Comparison of ENCODE assay signal across 30 cellular contexts in the genomic region with DNA sequence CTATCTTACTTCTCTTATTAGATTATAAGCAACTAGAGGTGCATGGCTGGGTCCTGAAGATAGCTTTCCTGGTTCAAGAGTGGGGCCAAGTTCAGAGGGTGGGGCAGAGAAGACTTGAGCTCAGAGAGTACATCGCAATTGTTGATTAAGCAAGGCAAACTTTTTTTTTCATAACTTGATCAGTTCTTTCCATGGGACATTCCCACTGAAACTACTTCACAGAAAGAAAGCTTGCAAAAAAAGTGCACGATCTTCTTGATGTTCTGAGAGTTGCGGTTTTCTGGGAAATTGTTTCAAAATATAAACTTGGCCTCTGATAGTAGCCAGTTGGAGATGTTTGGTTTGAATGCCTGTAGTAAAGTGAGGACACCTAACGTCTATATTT.
"Had no signal": no experiment of that assay in that cellular context is flagged by ENCODE, and none has a peak within 500 bp of the region (broad histone marks: within the 10 kb centered on the region; RNA-seq: fewer than 3 reads in every experiment).

No MANE protein-coding gene starts in this region.

- H3K27me3 Mint-ChIP-seq: activated CD4-positive, alpha-beta memory T cell treated with anti-CD3 and anti-CD28 coated beads for 36 hours; activated CD4-positive, alpha-beta T cell treated with anti-CD3 and anti-CD28 coated beads for 36 hours; activated CD8-positive, alpha-beta memory T cell treated with anti-CD3 and anti-CD28 coated beads, Interleukin-2, amount 10 ng/mL, durations not matched to agents 7 days and 5 days; central memory CD8-positive, alpha-beta T cell; dendritic cell treated with granulocyte-macrophage colony-stimulating factor and Interleukin-4, amounts not matched to agents 40 ng/mL and 50 ng/mL, for 4 days; T-helper 17 cell had no signal

- H3K27ac Mint-ChIP-seq: activated CD4-positive, alpha-beta memory T cell treated with anti-CD3 and anti-CD28 coated beads for 36 hours; activated CD4-positive, alpha-beta T cell treated with anti-CD3 and anti-CD28 coated beads for 36 hours; activated CD4-positive, alpha-beta T cell treated with anti-CD3 and anti-CD28 coated beads, Interleukin-2, amount 10 ng/mL, durations not matched to agents 24 days and 14 days; activated CD8-positive, alpha-beta memory T cell treated with anti-CD3 and anti-CD28 coated beads, Interleukin-2, amount 10 ng/mL, durations not matched to agents 7 days and 5 days; activated CD8-positive, alpha-beta T cell treated with anti-CD3 and anti-CD28 coated beads, Interleukin-2, amount 10 ng/mL, durations not matched to agents 7 days and 5 days; activated naive CD4-positive, alpha-beta T cell treated with anti-CD3 and anti-CD28 coated beads, Interleukin-2, amount 10 ng/mL, durations not matched to agents 7 days and 5 days; activated naive CD8-positive, alpha-beta T cell treated with anti-CD3 and anti-CD28 coated beads, Interleukin-2, amount 10 ng/mL, durations not matched to agents 7 days and 5 days; activated T-helper 1 cell treated with anti-CD3 and anti-CD28 coated beads, Interleukin-12 subunit alpha, Interleukin-12 subunit beta, Interleukin-2, Interleukin-4 antibody, amounts not matched to agents 30 ng/mL and 10 ng/mL and 1 ng/mL, durations not matched to agents 14 hours and 24 hours and 36 hours; dendritic cell treated with granulocyte-macrophage colony-stimulating factor and Interleukin-4, amounts not matched to agents 40 ng/mL and 50 ng/mL, for 4 days; endodermal cell had no signal

- H3K4me3 ChIP-seq: coronary artery, dorsolateral prefrontal cortex had no signal

- DNase-seq: activated CD4-positive, alpha-beta memory T cell treated with anti-CD3 and anti-CD28 coated beads for 36 hours; activated CD4-positive, alpha-beta T cell treated with anti-CD3 and anti-CD28 coated beads for 36 hours; activated CD4-positive, alpha-beta T cell treated with anti-CD3 and anti-CD28 coated beads, Interleukin-2, amount 10 ng/mL, durations not matched to agents 24 days and 14 days; activated CD4-positive, CD25-positive, alpha-beta regulatory T cell; activated CD4-positive, CD25-positive, alpha-beta regulatory T cell treated with anti-CD3 and anti-CD28 coated beads, Interleukin-2, amount 50 U/mL, for 72 hours; activated CD8-positive, alpha-beta memory T cell treated with anti-CD3 and anti-CD28 coated beads, Interleukin-2, amount 10 ng/mL, durations not matched to agents 7 days and 5 days; activated CD8-positive, alpha-beta memory T cell treated with anti-CD3 and anti-CD28 coated beads, Interleukin-2, amount 50 U/mL, for 4 hours; activated CD8-positive, alpha-beta T cell treated with anti-CD3 and anti-CD28 coated beads, Interleukin-2, amount 10 ng/mL, durations not matched to agents 7 days and 5 days; activated gamma-delta T cell; activated naive CD4-positive, alpha-beta T cell; activated naive CD4-positive, alpha-beta T cell treated with anti-CD3 and anti-CD28 coated beads, Interleukin-2, amount 10 ng/mL, durations not matched to agents 7 days and 5 days; activated naive CD8-positive, alpha-beta T cell treated with anti-CD3 and anti-CD28 coated beads, Interleukin-2, amount 10 ng/mL, durations not matched to agents 7 days and 5 days; activated T-cell treated with anti-CD3 and anti-CD28 coated beads, Interleukin-2, amount 50 U/mL, for 1 hour; activated T-cell treated with anti-CD3 and anti-CD28 coated beads, Interleukin-2, amount 50 U/mL, for 48 hours; amniotic stem cell; anterior cingulate cortex; brain microvascular endothelial cell; dorsolateral prefrontal cortex; effector memory CD4-positive, alpha-beta T cell; endodermal cell; foreskin melanocyte; head of caudate nucleus; T-helper 1 cell; T-helper 17 cell had no signal

- H3K4me1 Mint-ChIP-seq: endodermal cell had no signal

- H3K4me3 Mint-ChIP-seq: activated CD4-positive, alpha-beta memory T cell treated with anti-CD3 and anti-CD28 coated beads for 36 hours; activated CD4-positive, alpha-beta T cell treated with anti-CD3 and anti-CD28 coated beads for 36 hours; activated CD4-positive, alpha-beta T cell treated with anti-CD3 and anti-CD28 coated beads, Interleukin-2, amount 10 ng/mL, durations not matched to agents 24 days and 14 days; activated CD8-positive, alpha-beta memory T cell treated with anti-CD3 and anti-CD28 coated beads, Interleukin-2, amount 10 ng/mL, durations not matched to agents 7 days and 5 days; activated CD8-positive, alpha-beta T cell treated with anti-CD3 and anti-CD28 coated beads, Interleukin-2, amount 10 ng/mL, durations not matched to agents 7 days and 5 days; activated naive CD4-positive, alpha-beta T cell treated with anti-CD3 and anti-CD28 coated beads, Interleukin-2, amount 10 ng/mL, durations not matched to agents 7 days and 5 days; activated naive CD8-positive, alpha-beta T cell treated with anti-CD3 and anti-CD28 coated beads, Interleukin-2, amount 10 ng/mL, durations not matched to agents 7 days and 5 days; activated T-helper 1 cell treated with anti-CD3 and anti-CD28 coated beads, Interleukin-12 subunit alpha, Interleukin-12 subunit beta, Interleukin-2, Interleukin-4 antibody, amounts not matched to agents 30 ng/mL and 10 ng/mL and 1 ng/mL, durations not matched to agents 14 hours and 24 hours and 36 hours; central memory CD8-positive, alpha-beta T cell; dendritic cell treated with granulocyte-macrophage colony-stimulating factor and Interleukin-4, amounts not matched to agents 40 ng/mL and 50 ng/mL, for 4 days; endodermal cell; T-helper 17 cell had no signal

- H3K36me3 Mint-ChIP-seq: activated CD4-positive, alpha-beta memory T cell treated with anti-CD3 and anti-CD28 coated beads for 36 hours; activated naive CD4-positive, alpha-beta T cell treated with anti-CD3 and anti-CD28 coated beads, Interleukin-2, amount 10 ng/mL, durations not matched to agents 7 days and 5 days; activated naive CD4-positive, alpha-beta T cell treated with anti-CD3 and anti-CD28 coated beads, Interleukin-2, amount 50 U/mL, for 72 hours; activated naive CD8-positive, alpha-beta T cell treated with anti-CD3 and anti-CD28 coated beads, Interleukin-2, amount 10 ng/mL, durations not matched to agents 7 days and 5 days had no signal

- H3K27ac ChIP-seq: brain microvascular endothelial cell, coronary artery, dorsolateral prefrontal cortex had no signal

- H3K36me3 ChIP-seq: brain microvascular endothelial cell had no signal

- H3K27me3 ChIP-seq: brain microvascular endothelial cell, dorsolateral prefrontal cortex had no signal

- H3K9me3 Mint-ChIP-seq: activated CD4-positive, alpha-beta memory T cell treated with anti-CD3 and anti-CD28 coated beads for 36 hours; activated naive CD4-positive, alpha-beta T cell treated with anti-CD3 and anti-CD28 coated beads, Interleukin-2, amount 10 ng/mL, durations not matched to agents 7 days and 5 days; activated naive CD4-positive, alpha-beta T cell treated with anti-CD3 and anti-CD28 coated beads, Interleukin-2, amount 50 U/mL, for 72 hours; activated naive CD8-positive, alpha-beta T cell treated with anti-CD3 and anti-CD28 coated beads, Interleukin-2, amount 10 ng/mL, durations not matched to agents 7 days and 5 days; central memory CD8-positive, alpha-beta T cell; dendritic cell treated with granulocyte-macrophage colony-stimulating factor and Interleukin-4, amounts not matched to agents 40 ng/mL and 50 ng/mL, for 4 days had no signal

- ATAC-seq: activated CD4-positive, alpha-beta T cell treated with anti-CD3 and anti-CD28 coated beads for 36 hours; activated CD8-positive, alpha-beta memory T cell treated with anti-CD3 and anti-CD28 coated beads, Interleukin-2, amount 10 ng/mL, durations not matched to agents 7 days and 5 days; activated CD8-positive, alpha-beta T cell treated with anti-CD3 and anti-CD28 coated beads, Interleukin-2, amount 10 ng/mL, durations not matched to agents 7 days and 5 days; activated naive CD4-positive, alpha-beta T cell treated with anti-CD3 and anti-CD28 coated beads, Interleukin-2, amount 50 U/mL, for 72 hours; esophagus mucosa; T-helper 17 cell had no signal
